ENCODE assay signal across 21 cellular contexts in genomic region chr4:26300314-26301307, GRCh38. TPM values are rescaled to one million over a fixed set of nuclear protein-coding genes. Genes with fewer than 3 reads are reported as not detected.
DNase-seq lines count a peak whose midpoint lies in the region; ATAC-seq and TF ChIP-seq lines count a peak whose summit lies in the region.
"Had no signal": no experiment of that assay in that cellular context is flagged by ENCODE, and none has a peak within 500 bp of the region (broad histone marks: within the 10 kb centered on the region; RNA-seq: fewer than 3 reads in every experiment).

No MANE protein-coding gene starts in this region.

- H3K27me3 ChIP-seq in CD4-positive, alpha-beta T cell (ENCODE audit: control insufficient read depth, insufficient read depth, low read length), result no peaks in the 10 kb centered on the region
- H3K27me3 ChIP-seq in H9 (ENCODE audit: insufficient read depth, low read length) (no peaks in the 10 kb centered on the region), adipocyte (replicated peaks; ENCODE audit: control insufficient read depth, insufficient read depth, low read length) (no peaks in the 10 kb centered on the region), iPS-20b (ENCODE audit: insufficient read depth, low read length) (no peaks in the 10 kb centered on the region), neuronal stem cell (ENCODE audit: control insufficient read depth in 3 of 3, insufficient read depth in 3 of 3, low read depth in 1 of 3, low read length in 3 of 3) (no peaks in the 10 kb centered on the region)
- H3K27me3 ChIP-seq: body of pancreas had no signal

- no peak overlapping the region for H3T11ph ChIP-seq in H9 (ENCODE audit: low read length)

- no CpG with 5 or more reads among the region's 8 CpGs for WGBS in H9 (ENCODE audit: extremely low coverage, insufficient read length, low lambda C conversion rate)
- WGBS in neuronal stem cell (ENCODE audit: extremely low coverage in 2 of 2, insufficient read length in 2 of 2, insufficient replicate concordance in 1 of 2), 2 donors, result no CpG with 5 or more reads among the region's 8 CpGs

- H2BK5ac ChIP-seq in H9 (ENCODE audit: insufficient read length, low read length), result no peak overlapping the region
- no peak overlapping the region for H2BK5ac ChIP-seq in neuronal stem cell (ENCODE audit: low read length)

- no peaks in the 10 kb centered on the region for H3K36me3 Mint-ChIP-seq in CD4-positive, alpha-beta T cell (ENCODE audit: low read depth)
- H3K36me3 Mint-ChIP-seq in H9 (ENCODE audit: insufficient read depth in 1 of 3, low read depth in 3 of 3), result peaks cover 0 to 4% (median 1%) of the 10 kb centered on the region in 3 experiments; a peak in 3 of 7 replicates
- H3K36me3 Mint-ChIP-seq: T-cell had no signal

- H3K56ac ChIP-seq in H9 (ENCODE audit: insufficient read length, low read depth, low read length), result no peak overlapping the region

- ATAC-seq in CD4-positive, alpha-beta T cell (ENCODE audit: poor library complexity), result no peak
- no peak for ATAC-seq in HG03439 (IDR thresholded peaks at IDR 0.05; ENCODE audit: unreplicated experiment)
- ATAC-seq: body of pancreas, sciatic nerve, T-cell had no signal

- no peaks in the 10 kb centered on the region for H4K20me1 ChIP-seq in H9 (ENCODE audit: control insufficient read depth, insufficient read depth, insufficient read length)

- H3K79me1 ChIP-seq in H9 (ENCODE audit: insufficient read depth, low read depth, low read length, poor library complexity, severe bottlenecking), result no peaks in the 10 kb centered on the region
- H3K79me1 ChIP-seq in neuronal stem cell (ENCODE audit: low read depth, low read length), result no peaks in the 10 kb centered on the region

- no peaks in the 10 kb centered on the region for H3K79me2 ChIP-seq in H9 (ENCODE audit: insufficient read depth, low read length)

- H2BK120ac ChIP-seq in H9 (ENCODE audit: low read depth, low read length, poor library complexity, severe bottlenecking), result no peak overlapping the region
- no peak overlapping the region for H2BK120ac ChIP-seq in neuronal stem cell (ENCODE audit: low read depth, low read length)

- H2AFZ ChIP-seq in H9 (ENCODE audit: low read length), result no peak overlapping the region
- H2AFZ ChIP-seq in neuronal stem cell (ENCODE audit: low read length), result no peak overlapping the region

- H2BK12ac ChIP-seq in H9 (ENCODE audit: insufficient read length, low read depth, low read length) (no peak overlapping the region), neuronal stem cell (ENCODE audit: low read length) (no peak overlapping the region)

- H4K5ac ChIP-seq in H9 (ENCODE audit: insufficient read length, low read depth, low read length), result no peak overlapping the region

- H3K4me1 ChIP-seq in H9 (ENCODE audit: insufficient read depth, low read length), result peaks cover 6% of the 10 kb centered on the region
- H3K4me1 ChIP-seq in adipocyte (ENCODE audit: control insufficient read depth, insufficient read depth, low read length), result peaks cover 29% of the 10 kb centered on the region
- peaks cover 38% of the 10 kb centered on the region for H3K4me1 ChIP-seq in iPS-20b (ENCODE audit: insufficient read depth, low read length)
- peaks cover 0 to 4% of the 10 kb centered on the region in 2 donors for H3K4me1 ChIP-seq in neuronal stem cell (ENCODE audit: control insufficient read depth in 2 of 2, insufficient read depth in 1 of 2, low read depth in 1 of 2, low read length in 2 of 2)
- H3K4me1 ChIP-seq: body of pancreas had no signal

- no peak overlapping the region for H2BK15ac ChIP-seq in H9 (ENCODE audit: low read depth, low read length)
- H2BK15ac ChIP-seq in neuronal stem cell (ENCODE audit: low read length), result no peak overlapping the region

- H3K9ac ChIP-seq in H9 (ENCODE audit: extremely low read depth, insufficient read length, low read length), result no peak overlapping the region
- H3K9ac ChIP-seq in adipocyte (ENCODE audit: low read length), result no peak overlapping the region
- H3K9ac ChIP-seq in iPS-20b (ENCODE audit: low read depth, low read length), result peak overlapping the region; percentile 51
- H3K9ac ChIP-seq in neuronal stem cell (ENCODE audit: low read depth, low read length, poor library complexity), result no peak overlapping the region

- CTCF ChIA-PET in CD4-positive, alpha-beta T cell (lab: Charles Lee), result no interaction called here

- no peak overlapping the region for H3K27ac Mint-ChIP-seq in CD4-positive, alpha-beta T cell
- peak overlapping the region; percentile 96 to 97 (median 97) for H3K27ac Mint-ChIP-seq in H9
- H3K27ac Mint-ChIP-seq: activated B cell treated with CpG ODN at 0.5 μM for 24 hours had no signal

- no peak for DNase-seq in CD4-positive, alpha-beta T cell
- DNase-seq in H9, result no peak
- peak; percentile 56 for DNase-seq in adipocyte (ENCODE audit: low read depth)
- DNase-seq in activated T-cell treated with anti-CD3 and anti-CD28 coated beads for 4 hours, result no peak
- DNase-seq in T1000 (lab: John Stamatoyannopoulos, UW), result no peak
- DNase-seq in neuronal stem cell (ENCODE audit: low spot score), result no peak
- DNase-seq: activated B cell treated with CpG ODN at 0.5 μM for 24 hours; activated naive CD4-positive, alpha-beta T cell treated with Interleukin-2 at 50 U/mL for 16 hours; body of pancreas; dermis blood vessel endothelial cell; DMS 273 treated with DMSO at 0.1 percent for 48 hours; erythroblast; head of caudate nucleus; KBM-7; NCI-H1105; nucleus accumbens; stimulated activated CD4-positive, alpha-beta T cell treated with anti-CD3 and anti-CD28 coated beads, Interleukin-1b, Interleukin-23, amount 100 ng/mL, for 48 hours; T-cell had no signal

- H4K8ac ChIP-seq in H9 (replicated peaks; ENCODE audit: insufficient read length, low read depth, low read length) (no peak overlapping the region), neuronal stem cell (ENCODE audit: low read depth, low read length) (no peak overlapping the region)

- TF ChIP-seq CTCF in CD4-positive, alpha-beta T cell (IDR thresholded peaks at IDR 0.05), result no peak
- TF ChIP-seq CTCF in H9 (conservative IDR thresholded peaks at IDR 0.05), result no peak

- POLR2A ChIA-PET in CD4-positive, alpha-beta T cell (lab: Charles Lee), result no interaction called here

- peak overlapping the region; percentile 45 for H3K4me3 Mint-ChIP-seq in CD4-positive, alpha-beta T cell
- no peak overlapping the region; a peak in 2 of 5 replicates for H3K4me3 Mint-ChIP-seq in H9
- H3K4me3 Mint-ChIP-seq: activated B cell treated with CpG ODN at 0.5 μM for 24 hours had no signal

- no peaks in the 10 kb centered on the region for H3K9me3 Mint-ChIP-seq in CD4-positive, alpha-beta T cell
- H3K9me3 Mint-ChIP-seq in H9, result no peaks in the 10 kb centered on the region; a peak in 2 of 5 replicates
- H3K9me3 Mint-ChIP-seq: activated B cell treated with CpG ODN at 0.5 μM for 24 hours, T-cell had no signal

- no peak overlapping the region for H3K23ac ChIP-seq in H9 (ENCODE audit: insufficient read length, low read depth, low read length)
- no peak overlapping the region for H3K23ac ChIP-seq in neuronal stem cell (ENCODE audit: low read depth, low read length, poor library complexity)

- H2AK5ac ChIP-seq in H9 (ENCODE audit: insufficient read length, low read length) (no peak overlapping the region), neuronal stem cell (ENCODE audit: low read depth, low read length) (no peak overlapping the region)

- H3K14ac ChIP-seq in H9 (ENCODE audit: insufficient read depth, low read length), result no peak overlapping the region
- H3K14ac ChIP-seq in neuronal stem cell (ENCODE audit: low read length), result no peak overlapping the region

- H3K27me3 Mint-ChIP-seq in CD4-positive, alpha-beta T cell, result no peaks in the 10 kb centered on the region
- no peaks in the 10 kb centered on the region for H3K27me3 Mint-ChIP-seq in H9 (ENCODE audit: low read depth)
- H3K27me3 Mint-ChIP-seq: activated B cell treated with CpG ODN at 0.5 μM for 24 hours, T-cell had no signal

- H3K36me3 ChIP-seq in adipocyte (ENCODE audit: control insufficient read depth, insufficient read depth, low read length, severe bottlenecking) (no peaks in the 10 kb centered on the region), iPS-20b (ENCODE audit: insufficient read depth, low read depth, low read length) (no peaks in the 10 kb centered on the region), neuronal stem cell (replicated peaks in 1 of 2; ENCODE audit: control insufficient read depth in 2 of 2, insufficient read depth in 2 of 2, low read length in 2 of 2) (no peaks in the 10 kb centered on the region)

- H3K18ac ChIP-seq in H9 (ENCODE audit: insufficient read length, low read depth, low read length), result no peak overlapping the region
- H3K18ac ChIP-seq in neuronal stem cell (ENCODE audit: low read length), result no peak overlapping the region

- H4K91ac ChIP-seq in H9 (ENCODE audit: insufficient read length, low read depth, low read length) (no peak overlapping the region), neuronal stem cell (ENCODE audit: low read depth, low read length, poor library complexity) (no peak overlapping the region)

- intact Hi-C loops in CD4-positive, alpha-beta T cell (cut with DNase I, micrococcal nuclease), result no loop called here

- H3K4ac ChIP-seq in H9 (ENCODE audit: low read depth, low read length) (no peak overlapping the region), neuronal stem cell (ENCODE audit: low read length) (no peak overlapping the region)

- H3K4me2 ChIP-seq in H9 (ENCODE audit: insufficient read depth, insufficient read length, low read length), result peak overlapping the region; percentile 8
- H3K4me2 ChIP-seq in neuronal stem cell (ENCODE audit: insufficient read depth, low read length, poor library complexity, severe bottlenecking), result no peak overlapping the region

- H3K4me3 ChIP-seq in adipocyte (ENCODE audit: low read length) (no peak overlapping the region), iPS-20b (ENCODE audit: low read length) (no peak overlapping the region), neuronal stem cell (ENCODE audit: low read length in 2 of 2) (no peak overlapping the region)
- H3K4me3 ChIP-seq: body of pancreas had no signal

- no peaks in the 10 kb centered on the region for H3K9me3 ChIP-seq in CD4-positive, alpha-beta T cell (ENCODE audit: control insufficient read depth, low read length)
- H3K9me3 ChIP-seq in H9 (ENCODE audit: control insufficient read depth, low read depth, low read length), result no peaks in the 10 kb centered on the region
- no peaks in the 10 kb centered on the region for H3K9me3 ChIP-seq in adipocyte (ENCODE audit: control insufficient read depth, low read length)
- no peaks in the 10 kb centered on the region for H3K9me3 ChIP-seq in iPS-20b (ENCODE audit: insufficient read depth, low read depth, low read length)
- no peaks in the 10 kb centered on the region for H3K9me3 ChIP-seq in neuronal stem cell (replicated peaks in 1 of 2; ENCODE audit: control insufficient read depth in 2 of 2, insufficient read depth in 1 of 2, low read depth in 1 of 2, low read length in 2 of 2)
- H3K9me3 ChIP-seq: body of pancreas had no signal

- H3K23me2 ChIP-seq in H9 (ENCODE audit: insufficient read length, low read depth, low read length, poor library complexity, severe bottlenecking), result no peaks in the 10 kb centered on the region

- no peak overlapping the region for H3K27ac ChIP-seq in CD4-positive, alpha-beta T cell (ENCODE audit: low read depth, low read length)
- H3K27ac ChIP-seq in H9 (ENCODE audit: insufficient read length, low read depth, low read length) (peak overlapping the region; percentile 86), iPS-20b (ENCODE audit: low read length) (peak overlapping the region; percentile 90), neuronal stem cell (replicated peaks; ENCODE audit: low read length) (no peak overlapping the region)
- H3K27ac ChIP-seq: body of pancreas had no signal

- no peaks in the 10 kb centered on the region for H3K4me1 Mint-ChIP-seq in CD4-positive, alpha-beta T cell (ENCODE audit: low read depth)
- H3K4me1 Mint-ChIP-seq in H9, result peaks cover 55 to 58% of the 10 kb centered on the region in 2 experiments
- H3K4me1 Mint-ChIP-seq: activated B cell treated with CpG ODN at 0.5 μM for 24 hours had no signal

- H2BK20ac ChIP-seq in H9 (ENCODE audit: low read depth, low read length, poor library complexity, severe bottlenecking), result no peak overlapping the region

RNA-seq across cellular contexts. Expression of gene RBPJ, which starts 20.2 kb away (rescaled TPM):
- 10 to 100 TPM; 64.1 to 72.3 TPM for total RNA-seq in CD4-positive, alpha-beta T cell
- total RNA-seq in H9 (2021), result 155 and 166 TPM in 2 replicates
- 102 TPM for polyA plus RNA-seq in neuronal stem cell (2013, experiment 1 of 2)
- 105 TPM for polyA plus RNA-seq in neuronal stem cell (2013, experiment 2 of 2)

Comparison
In these comparisons a context has a peak if more than half of its experiments do, and no peak if none do; other contexts are left out.
1. H3K27ac ChIP-seq: peak in H9 (single experiment) and iPS-20b (single experiment); none in CD4-positive, alpha-beta T cell (single experiment) and neuronal stem cell (single experiment).